8 cellular contexts compared by ENCODE assay signal in genomic region chr1:206633708-206634121, GRCh38. TPM values are rescaled to one million over a fixed set of nuclear protein-coding genes. Genes with fewer than 3 reads are reported as not detected.
A peak's percentile ranks its signal among the peaks of the same experiment; 100 is the strongest.
DNase-seq lines count a peak whose midpoint lies in the region; ATAC-seq and TF ChIP-seq lines count a peak whose summit lies in the region.

No MANE protein-coding gene starts in this region.

- ATAC-seq in left cardiac atrium (peak; percentile 8 to 21), Right ventricle myocardium superior (ENCODE audit: poor library complexity) (no peak), lower lobe of right lung (peak; percentile 22 to 56), aorta (ENCODE audit: low FRiP score) (peak; percentile 47), GM18858 (IDR thresholded peaks at IDR 0.05; ENCODE audit: unreplicated experiment) (no peak)

- intact Hi-C loops in left cardiac atrium (cut with DNase I) (loop anchor here (1.0 to 5.0 kb wide), 5 partner anchors 31 to 349 kb away; no protein-coding TSS in a partner anchor), Right ventricle myocardium superior (cut with DNase I) (loop anchor here (2.0 to 10.0 kb wide), 4 partner anchors 34 to 279 kb away; no protein-coding TSS in a partner anchor), lower lobe of right lung (cut with DNase I) (no loop called here), aorta (cut with DNase I) (loop anchor here (1.0 to 5.0 kb wide), 5 partner anchors 31 to 278 kb away; no protein-coding TSS in a partner anchor)

- no peak overlapping the region for H3K4me3 Mint-ChIP-seq in chondrocyte (ENCODE audit: unreplicated experiment)

- H3K4me1 ChIP-seq in lower lobe of right lung (peaks cover 27% of the 10 kb centered on the region), aorta (ENCODE audit: control insufficient read depth in 1 of 2, insufficient read depth in 2 of 2, low read length in 2 of 2) (peaks cover 0 to 4% of the 10 kb centered on the region in 2 donors)

- H3K27me3 ChIP-seq in lower lobe of right lung (ENCODE audit: low read depth) (no peaks in the 10 kb centered on the region), aorta (ENCODE audit: control insufficient read depth in 1 of 2, insufficient read depth in 2 of 2, low read length in 1 of 2) (no peaks in the 10 kb centered on the region)

- H3K36me3 Mint-ChIP-seq in chondrocyte (ENCODE audit: low read depth), result no peaks in the 10 kb centered on the region

- no peaks in the 10 kb centered on the region for H3K36me3 ChIP-seq in lower lobe of right lung
- H3K36me3 ChIP-seq in aorta (ENCODE audit: control insufficient read depth in 1 of 2, insufficient read depth in 2 of 2, low read length in 1 of 2), result no peaks in the 10 kb centered on the region

- DNase-seq in left cardiac atrium (no peak), Right ventricle myocardium superior (no peak), chondrocyte (ENCODE audit: low spot score) (no peak), lower lobe of right lung (no peak), aorta (no peak), SK-N-DZ (ENCODE audit: low spot score) (no peak)
- DNase-seq in stimulated activated CD8-positive, alpha-beta memory T cell treated with anti-CD3 and anti-CD28 coated beads, Interleukin-4, amount 100 ng/mL, for 48 hours, result no peak

- TF ChIP-seq CTCF in chondrocyte (IDR thresholded peaks at IDR 0.05) (no peak), lower lobe of right lung (IDR thresholded peaks at IDR 0.05) (no peak)

- H3K4me3 ChIP-seq in lower lobe of right lung (no peak overlapping the region), aorta (ENCODE audit: low read length in 2 of 2) (no peak overlapping the region)

- H3K9me3 Mint-ChIP-seq in chondrocyte (ENCODE audit: low read depth), result no peaks in the 10 kb centered on the region

- peaks cover 9% of the 10 kb centered on the region for H3K27me3 Mint-ChIP-seq in chondrocyte (ENCODE audit: low read depth)

- peaks cover 34% of the 10 kb centered on the region for H3K4me1 Mint-ChIP-seq in chondrocyte (ENCODE audit: low read depth)

- H3K27ac Mint-ChIP-seq in chondrocyte (ENCODE audit: unreplicated experiment), result peak overlapping the region; percentile 13

- H3K9me3 ChIP-seq in lower lobe of right lung (no peaks in the 10 kb centered on the region), aorta (ENCODE audit: control insufficient read depth, low read length) (no peaks in the 10 kb centered on the region)

- H3K27ac ChIP-seq in lower lobe of right lung (peak overlapping the region; percentile 81), aorta (ENCODE audit: low read depth in 1 of 2, low read length in 2 of 2) (no peak overlapping the region)

- 24 to 31% methylated on average over 9 of the region's 9 CpGs for WGBS in aorta, 2 donors

RNA-seq across cellular contexts. Expression of gene DYRK3, which starts 1.6 kb away (rescaled TPM):
- total RNA-seq in left cardiac atrium (10 to 100 TPM; 12.4 to 18.7 TPM), Right ventricle myocardium superior (23.6 TPM), chondrocyte (4.8 to 6.6 TPM (median 5.7 TPM) in 3 replicates), lower lobe of right lung (6.4 TPM), aorta (10 to 100 TPM in 1 of 2 donors, 1 to 10 TPM in 1; 8.2 to 10.7 TPM)
- polyA plus RNA-seq in aorta, result 1 to 10 TPM; 2.8 to 4.2 TPM
- 6.8 and 6.9 TPM in 2 replicates for polyA plus RNA-seq in SK-N-DZ (2014; cell fraction: cytosol; rRNA removed)
- polyA plus RNA-seq in SK-N-DZ (2014; cell fraction: nucleus; rRNA removed), result 3.7 and 4.9 TPM in 2 replicates

RNA-seq across cellular contexts. Expression of gene EIF2D, which starts 21.4 kb away (rescaled TPM):
- total RNA-seq in left cardiac atrium (10 to 100 TPM; 22.9 to 27.8 TPM), Right ventricle myocardium superior (24.9 TPM), chondrocyte (33.9 to 50.5 TPM (median 34.7 TPM) in 3 replicates), lower lobe of right lung (47.0 TPM), aorta (10 to 100 TPM; 29.6 to 46.5 TPM)
- 10 to 100 TPM; 26.2 to 48.3 TPM for polyA plus RNA-seq in aorta
- polyA plus RNA-seq in SK-N-DZ (2014; cell fraction: cytosol; rRNA removed), result 31.7 and 32.1 TPM in 2 replicates
- 79.9 and 80.6 TPM in 2 replicates for polyA plus RNA-seq in SK-N-DZ (2014; cell fraction: nucleus; rRNA removed)

RNA-seq across cellular contexts. Expression of gene MAPKAPK2, which starts 51.0 kb away (rescaled TPM):
- total RNA-seq in left cardiac atrium, result 100 to 1,000 TPM; 154 to 219 TPM
- total RNA-seq in Right ventricle myocardium superior, result 200 TPM
- total RNA-seq in chondrocyte, result 66.6 to 88.0 TPM (median 87.9 TPM) in 3 replicates
- total RNA-seq in lower lobe of right lung, result 87.0 TPM
- 100 to 1,000 TPM in 1 of 2 donors, 10 to 100 TPM in 1; 81.3 to 117 TPM for total RNA-seq in aorta
- polyA plus RNA-seq in aorta, result 10 to 100 TPM; 40.2 to 54.1 TPM
- 6.2 and 9.1 TPM in 2 replicates for polyA plus RNA-seq in SK-N-DZ (2014; cell fraction: cytosol; rRNA removed)
- polyA plus RNA-seq in SK-N-DZ (2014; cell fraction: nucleus; rRNA removed), result 10.9 and 15.0 TPM in 2 replicates

Comparison
In these comparisons a context has a peak if more than half of its experiments do, and no peak if none do; other contexts are left out.
1. ATAC-seq: peak in left cardiac atrium (2 of 2), lower lobe of right lung (2 of 2) and aorta (single experiment); none in Right ventricle myocardium superior (single experiment) and GM18858 (single experiment).